Comparison of ENCODE assay signal across 15 cellular contexts in the genomic region with DNA sequence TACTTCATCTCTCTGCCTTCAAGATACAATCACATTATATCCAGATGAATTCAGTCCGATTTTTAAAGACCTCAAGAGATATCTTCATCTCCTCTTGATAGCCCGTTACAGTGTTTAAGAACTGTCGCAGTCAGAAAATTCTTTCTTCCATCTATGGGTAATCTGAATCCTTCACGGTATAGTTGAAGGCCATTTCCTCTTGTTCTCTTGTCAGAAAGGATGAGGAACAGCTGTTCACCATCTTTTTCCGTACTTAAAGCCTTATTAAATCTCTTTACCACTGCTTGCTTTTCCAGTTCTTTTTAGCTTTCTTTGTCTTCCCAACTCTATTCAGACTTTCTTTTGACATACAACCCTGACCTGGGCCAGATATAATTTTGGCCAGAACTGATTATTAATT.
DNase-seq lines count a peak whose midpoint lies in the region; ATAC-seq and TF ChIP-seq lines count a peak whose summit lies in the region.
"Had no signal": no experiment of that assay in that cellular context is flagged by ENCODE, and none has a peak within 500 bp of the region (broad histone marks: within the 10 kb centered on the region; RNA-seq: fewer than 3 reads in every experiment).

No MANE protein-coding gene starts in this region.

- no peak for ATAC-seq in HG02798 (IDR thresholded peaks at IDR 0.05; ENCODE audit: poor library complexity, unreplicated experiment)
- ATAC-seq: A549, GM12878, PC-3 had no signal

- DNase-seq in NCI-H748 (lab: John Stamatoyannopoulos, UW; ENCODE audit: unreplicated experiment) = peak; percentile 15
- DNase-seq in NCI-H748 treated with DMSO at 0.1 percent for 48 hours (lab: John Stamatoyannopoulos, UW) = no peak
- DNase-seq in NCI-H69 (lab: John Stamatoyannopoulos, UW) = peak; percentile 28
- no peak for DNase-seq in glutamatergic neuron
- no peak for DNase-seq in T-helper 2 cell
- no peak for DNase-seq in ACHN
- no peak for DNase-seq in mesenteric fat pad (ENCODE audit: low spot score)
- DNase-seq: CD4-positive, CD25-positive, alpha-beta regulatory T cell; H9; Kasumi-1; NCI-H2107; PC-3 had no signal

- peaks cover 16% of the 10 kb centered on the region for H3K4me1 Mint-ChIP-seq in glutamatergic neuron (ENCODE audit: low read depth, unreplicated experiment)
- H3K4me1 Mint-ChIP-seq: CD4-positive, CD25-positive, alpha-beta regulatory T cell; H9 had no signal

- in situ Hi-C loops in ACHN (cut with HindIII; ENCODE audit: low pct_ligation_motif_present, low pct_unique_long_range_greater_than_20kb, low sequenced_read_pairs) = no loop called here

- no peaks in the 10 kb centered on the region for H3K36me3 Mint-ChIP-seq in glutamatergic neuron (ENCODE audit: unreplicated experiment)

- peak overlapping the region; percentile 4 for H3K27ac Mint-ChIP-seq in glutamatergic neuron (ENCODE audit: unreplicated experiment)
- H3K27ac Mint-ChIP-seq: H9 had no signal

- no peaks in the 10 kb centered on the region for H3K27me3 Mint-ChIP-seq in glutamatergic neuron (ENCODE audit: unreplicated experiment)
- H3K27me3 Mint-ChIP-seq: CD4-positive, CD25-positive, alpha-beta regulatory T cell had no signal

- H3K9me3 Mint-ChIP-seq in glutamatergic neuron (ENCODE audit: unreplicated experiment) = no peaks in the 10 kb centered on the region
- H3K9me3 Mint-ChIP-seq: H9 had no signal

- no peak for TF ChIP-seq CTCF in glutamatergic neuron (IDR thresholded peaks at IDR 0.05; ENCODE audit: partially characterized antibody, unreplicated experiment)

- H3K4me3 Mint-ChIP-seq in glutamatergic neuron (ENCODE audit: unreplicated experiment) = no peak overlapping the region
- H3K4me3 Mint-ChIP-seq: CD4-positive, CD25-positive, alpha-beta regulatory T cell; H9 had no signal

Comparison
In these comparisons a context has a peak if more than half of its experiments do, and no peak if none do; other contexts are left out.
1. DNase-seq: peak in NCI-H748 (single experiment) and NCI-H69 (single experiment); none in NCI-H748 treated with DMSO at 0.1 percent for 48 hours (single experiment), glutamatergic neuron (single experiment), T-helper 2 cell (0 of 5), ACHN (single experiment) and mesenteric fat pad (single experiment).